ENCODE assay signal across 19 cellular contexts in the genomic region with DNA sequence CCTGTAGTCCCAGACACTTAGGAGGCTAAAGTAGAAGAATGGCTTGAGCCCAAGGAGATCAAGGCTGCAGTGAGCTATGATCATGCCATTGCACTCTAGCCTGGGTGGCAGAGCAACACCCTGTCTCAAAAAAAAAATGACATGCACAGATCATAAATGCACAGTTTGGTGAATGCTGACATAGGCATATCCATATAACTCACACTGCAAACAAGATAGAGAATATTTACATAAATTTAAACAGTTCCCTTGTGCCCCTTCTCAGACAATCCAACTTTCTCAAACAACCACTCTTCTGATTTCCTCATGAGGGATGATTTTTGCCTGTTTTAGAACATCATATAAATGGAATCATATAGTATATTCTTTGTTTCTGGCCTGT.
"Had no signal": no experiment of that assay in that cellular context is flagged by ENCODE, and none has a peak within 500 bp of the region (broad histone marks: within the 10 kb centered on the region; RNA-seq: fewer than 3 reads in every experiment).

No MANE protein-coding gene starts in this region.

- H3K27ac ChIP-seq: hepatocyte, left ventricle myocardium inferior, lower lobe of right lung, neural progenitor cell, ovary, tibial nerve, upper lobe of right lung, vagina had no signal

- H3K4me3 ChIP-seq: hepatocyte, left ventricle myocardium inferior, lower lobe of right lung, neural progenitor cell, ovary, tibial nerve, upper lobe of right lung, vagina had no signal

- H3K27me3 ChIP-seq: hepatocyte, neural progenitor cell, ovary, tibial nerve, upper lobe of right lung, vagina had no signal

- H3K4me1 ChIP-seq: left ventricle myocardium inferior, lower lobe of right lung, neural progenitor cell, tibial nerve, upper lobe of right lung, vagina had no signal

- H3K9ac ChIP-seq: neural progenitor cell had no signal

- H3K9me3 ChIP-seq: left ventricle myocardium inferior, lower lobe of right lung, ovary, tibial nerve, upper lobe of right lung, vagina had no signal

- ATAC-seq: lower lobe of right lung; natural killer cell treated with Interleukin-12 subunit alpha and Interleukin-12 subunit beta and Interleukin-15 and Interleukin-18, amount 100 ng/mL, for 72 hours; right cardiac atrium; upper lobe of right lung had no signal

- H3K4me2 ChIP-seq: hepatocyte, neural progenitor cell had no signal

- H3K79me2 ChIP-seq: hepatocyte had no signal

- H3K36me3 ChIP-seq: left ventricle myocardium inferior, lower lobe of right lung, neural progenitor cell, ovary, tibial nerve, upper lobe of right lung, vagina had no signal

- DNase-seq: foreskin melanocyte; head of caudate nucleus; kidney; left cardiac atrium; left ventricle myocardium inferior; lower lobe of right lung; midbrain; nucleus accumbens; ovary; right cardiac atrium; stimulated activated CD4-positive, alpha-beta T cell treated with anti-CD3 and anti-CD28 coated beads, Interleukin-4, amount 100 ng/mL, for 1 hour; stimulated activated CD8-positive, alpha-beta memory T cell treated with anti-CD3 and anti-CD28 coated beads, Interleukin-4, amount 100 ng/mL, for 48 hours; stimulated activated naive CD8-positive, alpha-beta T cell treated with anti-CD3 and anti-CD28 coated beads, Interleukin-15, Interleukin-2, amounts not matched to agents 100 U/mL and 50 U/mL, for 24 hours; upper lobe of right lung had no signal

- H2AFZ ChIP-seq: hepatocyte, neural progenitor cell had no signal
